ENCODE assay signal across 33 cellular contexts in the genomic region with DNA sequence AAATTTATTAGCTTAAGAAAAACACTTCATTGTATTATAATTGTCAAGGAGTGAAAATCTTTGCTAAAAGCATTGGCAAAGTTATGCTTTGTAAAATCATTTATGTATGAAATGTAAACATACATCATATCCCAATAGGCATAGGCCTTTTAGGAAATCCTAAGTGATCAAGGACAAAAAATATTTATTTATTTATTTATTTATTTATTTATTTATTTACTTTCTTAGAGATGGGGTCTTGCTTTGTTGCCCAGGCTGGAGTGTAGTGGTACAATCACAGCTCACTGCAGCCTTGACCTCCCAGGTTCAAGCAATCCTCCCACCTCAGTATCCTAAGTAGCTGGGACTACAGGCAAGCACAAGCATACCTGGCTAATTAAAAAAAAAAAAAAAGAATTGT. TPM values are rescaled to one million over a fixed set of nuclear protein-coding genes. Genes with fewer than 3 reads are reported as not detected.
DNase-seq lines count a peak whose midpoint lies in the region; ATAC-seq, FAIRE-seq and TF ChIP-seq lines count a peak whose summit lies in the region.
"Had no signal": no experiment of that assay in that cellular context is flagged by ENCODE, and none has a peak within 500 bp of the region (broad histone marks: within the 10 kb centered on the region; RNA-seq: fewer than 3 reads in every experiment).

No MANE protein-coding gene starts in this region.

- H3K4me3 ChIP-seq in A549 (no peak overlapping the region), HEK293 (ENCODE audit: low read depth, low read length) (no peak overlapping the region), testis (no peak overlapping the region)
- H3K4me3 ChIP-seq: BLaER1; BLaER1 treated with 17β-estradiol and CSF1 and Interleukin-3, amounts not matched to agents 10 nM and 100 nM had no signal

- peaks cover 27% of the 10 kb centered on the region for H3K9me3 ChIP-seq in A549
- H3K9me3 ChIP-seq in HEK293 (ENCODE audit: control insufficient read depth, insufficient read depth, low read depth, low read length): no peaks in the 10 kb centered on the region
- no peaks in the 10 kb centered on the region for H3K9me3 ChIP-seq in testis
- H3K9me3 ChIP-seq: BE2C had no signal

- no peaks in the 10 kb centered on the region for H3K27me3 ChIP-seq in testis
- H3K27me3 ChIP-seq: BE2C; BLaER1; BLaER1 treated with 17β-estradiol and CSF1 and Interleukin-3, amounts not matched to agents 10 nM and 100 nM had no signal

- no peaks in the 10 kb centered on the region for H3K4me1 ChIP-seq in A549
- H3K4me1 ChIP-seq in HEK293 (ENCODE audit: control insufficient read depth, insufficient read depth, low read length): no peaks in the 10 kb centered on the region
- peaks cover 7% of the 10 kb centered on the region for H3K4me1 ChIP-seq in testis
- H3K4me1 ChIP-seq: BE2C, BLaER1 had no signal

- no peak for TF ChIP-seq POLR2A in A549 (IDR thresholded peaks at IDR 0.05; ENCODE audit: low read length)
- no peak for TF ChIP-seq POLR2A in testis (IDR thresholded peaks at IDR 0.05)

- POLR2A ChIA-PET in A549 (lab: Yijun Ruan, JAX): no interaction called here
- POLR2A ChIA-PET in HEK293 (lab: Yijun Ruan, JAX): no interaction called here

- no peak for TF ChIP-seq RAD21 in A549 (conservative IDR thresholded peaks at IDR 0.05 in 1 of 2, IDR thresholded peaks at IDR 0.05 in 1 of 2)

- no peak for TF ChIP-seq EP300 in A549 (IDR thresholded peaks at IDR 0.05)

- FAIRE-seq in A549 (lab: Jason Lieb, UNC) (no peak), G401.6 (lab: Jason Lieb, UNC) (peak; percentile 8)
- FAIRE-seq: A204.1, D721Med had no signal

- H3K36me3 ChIP-seq in HEK293 (ENCODE audit: control insufficient read depth in 2 of 2, insufficient read depth in 1 of 2, low read length in 2 of 2): no peaks in the 10 kb centered on the region
- no peaks in the 10 kb centered on the region for H3K36me3 ChIP-seq in testis (ENCODE audit: low read depth, missing control alignments)
- H3K36me3 ChIP-seq: BE2C; BLaER1; BLaER1 treated with 17β-estradiol and CSF1 and Interleukin-3, amounts not matched to agents 10 nM and 100 nM had no signal

- intact Hi-C loops in testis (cut with DNase I; ENCODE audit: low total_unique reads): no loop called here

- H3K27ac ChIP-seq in A549 (no peak overlapping the region), HEK293 (ENCODE audit: extremely low read depth, low read depth, low read length) (no peak overlapping the region), testis (peak overlapping the region in 1 of 2 donors; percentile 53)
- H3K27ac ChIP-seq: 22Rv1; BLaER1; BLaER1 treated with 17β-estradiol and CSF1 and Interleukin-3, amounts not matched to agents 10 nM and 100 nM; C4-2B had no signal

- CTCF ChIA-PET in A549 (lab: Yijun Ruan, JAX): interaction anchor here (1.0 to 1.7 kb wide), 4 partner anchors 10 to 215 kb away, joined by 3 to 6 read pairs (median 3); no protein-coding TSS in a partner anchor
- CTCF ChIA-PET in HEK293 (lab: Yijun Ruan, JAX): interaction anchor here (1.0 to 1.4 kb wide), 3 partner anchors 10 to 132 kb away, joined by 4 to 6 read pairs (median 4); no protein-coding TSS in a partner anchor

- TF ChIP-seq CTCF in A549 (IDR thresholded peaks at IDR 0.05): no peak
- no peak for TF ChIP-seq CTCF in HEK293 (tag by site-specific recombination; IDR thresholded peaks at IDR 0.05)
- TF ChIP-seq CTCF in testis (IDR thresholded peaks at IDR 0.05): no peak

- no peak overlapping the region for H3K4me2 ChIP-seq in A549
- H3K4me2 ChIP-seq: BLaER1; BLaER1 treated with 17β-estradiol and CSF1 and Interleukin-3, amounts not matched to agents 10 nM and 100 nM had no signal

- no peak for DNase-seq in A549 (ENCODE audit: low read depth in 1 of 2, low spot score in 1 of 2)
- no peak for DNase-seq in testis
- DNase-seq: 8988T; ACHN; AML-193; BE2C; C1 segment of cervical spinal cord; Caco-2; Calu3; CD4-positive, alpha-beta memory T cell; CD4-positive, alpha-beta T cell; CD4-positive, CD25-positive, alpha-beta regulatory T cell; CD8-positive, alpha-beta memory T cell; CD8-positive, alpha-beta T cell; COR-L47; DMS 273 treated with DMSO at 0.1 percent for 48 hours; DMS153; DMS53; DMS79; DMS79 treated with DMSO at 0.1 percent for 48 hours; DND-41; EL had no signal

- ATAC-seq in A549: no peak
- ATAC-seq in GM21423 (IDR thresholded peaks at IDR 0.05; ENCODE audit: unreplicated experiment): no peak
- ATAC-seq in activated CD4-positive, CD25-positive, alpha-beta regulatory T cell treated with anti-CD3 and anti-CD28 coated beads, Interleukin-2, amount 50 U/mL, for 24 hours: no peak
- ATAC-seq: CD8-positive, alpha-beta T cell had no signal

TF ChIP-seq in A549, 52 proteins besides CTCF, POLR2A, EP300 and RAD21:
- TF ChIP-seq, protein P1, sequence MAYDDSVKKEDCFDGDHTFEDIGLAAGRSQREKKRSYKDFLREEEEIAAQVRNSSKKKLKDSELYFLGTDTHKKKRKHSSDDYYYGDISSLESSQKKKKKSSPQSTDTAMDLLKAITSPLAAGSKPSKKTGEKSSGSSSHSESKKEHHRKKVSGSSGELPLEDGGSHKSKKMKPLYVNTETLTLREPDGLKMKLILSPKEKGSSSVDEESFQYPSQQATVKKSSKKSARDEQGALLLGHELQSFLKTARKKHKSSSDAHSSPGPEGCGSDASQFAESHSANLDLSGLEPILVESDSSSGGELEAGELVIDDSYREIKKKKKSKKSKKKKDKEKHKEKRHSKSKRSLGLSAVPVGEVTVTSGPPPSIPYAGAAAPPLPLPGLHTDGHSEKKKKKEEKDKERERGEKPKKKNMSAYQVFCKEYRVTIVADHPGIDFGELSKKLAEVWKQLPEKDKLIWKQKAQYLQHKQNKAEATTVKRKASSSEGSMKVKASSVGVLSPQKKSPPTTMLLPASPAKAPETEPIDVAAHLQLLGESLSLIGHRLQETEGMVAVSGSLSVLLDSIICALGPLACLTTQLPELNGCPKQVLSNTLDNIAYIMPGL (CRISPR knock-in tag; IDR thresholded peaks at IDR 0.05; ENCODE audit: borderline replicate concordance): no peak
- TF ChIP-seq SMC3 (IDR thresholded peaks at IDR 0.05) (no peak), RCOR1 (IDR thresholded peaks at IDR 0.05; ENCODE audit: low read depth, low read length) (no peak), POLR2AphosphoS2 (conservative IDR thresholded peaks at IDR 0.05; ENCODE audit: low read length) (no peak), RFX5 (IDR thresholded peaks at IDR 0.05) (no peak), MAX (IDR thresholded peaks at IDR 0.05) (no peak), ZC3H11A (IDR thresholded peaks at IDR 0.05) (peak; percentile 83), HOXA7 (CRISPR knock-in tag; IDR thresholded peaks at IDR 0.05) (no peak)

TF ChIP-seq in HEK293, 187 proteins besides CTCF, POLR2A, EP300 and RAD21 (continues in another document):
- TF ChIP-seq ZNF114 (tag by site-specific recombination; IDR thresholded peaks at IDR 0.05) (no peak), ZNF791 (tag by site-specific recombination; IDR thresholded peaks at IDR 0.05) (no peak), ZBTB20 (tag by site-specific recombination; IDR thresholded peaks at IDR 0.05) (no peak), ZNF138 (tag by site-specific recombination; IDR thresholded peaks at IDR 0.05; ENCODE audit: borderline replicate concordance) (no peak), HOXD13 (CRISPR knock-in tag; IDR thresholded peaks at IDR 0.05; ENCODE audit: borderline replicate concordance) (no peak), ZEB2 (tag by site-specific recombination; IDR thresholded peaks at IDR 0.05) (no peak), ZNF350 (tag by site-specific recombination; IDR thresholded peaks at IDR 0.05) (no peak), ZNF2 (tag by site-specific recombination; IDR thresholded peaks at IDR 0.05) (no peak), ZNF366 (tag by site-specific recombination; conservative IDR thresholded peaks at IDR 0.05) (no peak), ZNF580 (tag by site-specific recombination; IDR thresholded peaks at IDR 0.05) (no peak)

RNA-seq across cellular contexts. Expression of gene DLGAP5, which starts 32.0 kb away (rescaled TPM):
- polyA plus RNA-seq in A549 (2011; rRNA removed) (28.5 and 46.6 TPM in 2 replicates), A549 (2017; fragmentation: RNase III; extraction: RNeasy Plus Mini Kit Qiagen cat#74134 plus additional on column Dnase treatment) (42.1 to 49.6 TPM (median 46.1 TPM) in 3 replicates), testis (ENCODE audit: insufficient read depth, low read depth, low replicate concordance) (15.2 TPM)
- 8.6 and 9.7 TPM in 2 replicates for polyA plus RNA-seq in A549 (2012; cell fraction: cytosol; rRNA removed)
- polyA plus RNA-seq in A549 (2012; cell fraction: nucleus; rRNA removed): 6.0 and 8.2 TPM in 2 replicates
- polyA minus RNA-seq in A549 (2011; rRNA and poly(A)+ RNA removed): 8.5 and 10.4 TPM in 2 replicates
- total RNA-seq in testis: 10 to 100 TPM; 11.2 to 17.2 TPM
- total RNA-seq: B cell; CD4-positive, alpha-beta memory T cell had no signal
- polyA plus RNA-seq: CD4-positive, alpha-beta memory T cell had no signal

RNA-seq across cellular contexts. Expression of gene FBXO34, which starts 47.9 kb away (rescaled TPM):
- 27.4 and 28.0 TPM in 2 replicates for polyA plus RNA-seq in A549 (2011; rRNA removed)
- polyA plus RNA-seq in A549 (2012; cell fraction: cytosol; rRNA removed): 8.1 and 8.7 TPM in 2 replicates
- 15.1 and 19.3 TPM in 2 replicates for polyA plus RNA-seq in A549 (2012; cell fraction: nucleus; rRNA removed)
- polyA plus RNA-seq in A549 (2017; fragmentation: RNase III; extraction: RNeasy Plus Mini Kit Qiagen cat#74134 plus additional on column Dnase treatment): 13.9 to 15.4 TPM (median 14.8 TPM) in 3 replicates
- polyA minus RNA-seq in A549 (2011; rRNA and poly(A)+ RNA removed): 15.9 and 17.4 TPM in 2 replicates
- total RNA-seq in testis: 10 to 100 TPM; 84.4 to 91.7 TPM
- polyA plus RNA-seq in testis (ENCODE audit: insufficient read depth, low read depth, low replicate concordance): 62.1 TPM

Comparison
In these comparisons a context has a peak if more than half of its experiments do, and no peak if none do; other contexts are left out.
1. Of the 5 proteins assayed by ChIP-seq in both HEK293 and A549: peak only in HEK293: REST; only in A549: none; in both: none; in neither: 4.